Comparison of ENCODE assay signal across 9 cellular contexts in the genomic region with DNA sequence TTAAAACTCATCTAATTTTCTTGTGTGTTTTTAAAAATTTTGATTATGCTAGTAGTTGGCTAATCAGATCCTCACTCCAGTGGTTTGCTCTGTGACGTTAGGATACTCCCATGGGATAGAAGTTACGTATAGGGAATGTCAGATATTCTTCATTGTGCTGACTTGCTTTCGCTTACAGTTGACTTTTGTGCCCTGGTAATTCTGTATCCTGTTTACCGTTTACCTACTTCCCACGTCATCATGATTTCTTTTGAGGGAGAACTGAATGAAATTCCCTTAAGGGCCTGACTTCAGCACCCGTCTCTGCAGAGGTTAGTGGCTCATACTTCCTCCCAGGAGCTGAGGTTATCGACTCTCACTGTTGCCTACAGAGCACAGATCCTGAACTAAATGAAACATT. TPM values are rescaled to one million over a fixed set of nuclear protein-coding genes. Genes with fewer than 3 reads are reported as not detected.
DNase-seq lines count a peak whose midpoint lies in the region; ATAC-seq and TF ChIP-seq lines count a peak whose summit lies in the region.
"Had no signal": no experiment of that assay in that cellular context is flagged by ENCODE, and none has a peak within 500 bp of the region (broad histone marks: within the 10 kb centered on the region; RNA-seq: fewer than 3 reads in every experiment).

No MANE protein-coding gene starts in this region.

- H3K18ac ChIP-seq in trophoblast cell (ENCODE audit: low read length) = no peak overlapping the region

- H3K79me2 ChIP-seq in PC-9 (ENCODE audit: low read depth) (peaks cover 47% of the 10 kb centered on the region), trophoblast cell (ENCODE audit: control insufficient read depth, insufficient read depth, low read length, poor library complexity) (peaks cover 17% of the 10 kb centered on the region)

- BruUV-seq in PC-9 (replicated peaks; lab: Mats Ljungman, UMichigan) = no TSS peak

- POLR2A ChIA-PET in PC-9 (lab: Charles Lee; ENCODE audit: unreplicated experiment) = no interaction called here

- CTCF ChIA-PET in PC-9 (lab: Charles Lee) = no interaction called here

- H2AFZ ChIP-seq in PC-9 (no peak overlapping the region), trophoblast cell (ENCODE audit: insufficient read depth, low read length, poor library complexity) (no peak overlapping the region)

- H4K91ac ChIP-seq in trophoblast cell (ENCODE audit: low read depth, low read length) = no peak overlapping the region

- H3K4me2 ChIP-seq in PC-9 (peak overlapping the region; percentile 86; the same call in 1 of the 2 replicates), trophoblast cell (ENCODE audit: low read length) (peak overlapping the region; percentile 21)

- H3K79me1 ChIP-seq in trophoblast cell (ENCODE audit: low read length) = peaks cover 13% of the 10 kb centered on the region

- H3K4me3 ChIP-seq in PC-9 (no peak overlapping the region; the same call in 1 of the 2 replicates), esophagus squamous epithelium (peak overlapping the region in 3 of 4 donors; percentile 5 to 86 (median 76)), trophoblast cell (ENCODE audit: low read depth, low read length) (no peak overlapping the region)

- H2BK120ac ChIP-seq in trophoblast cell (ENCODE audit: insufficient read depth, low read length, poor library complexity) = no peak overlapping the region

- no peak overlapping the region for H2AK5ac ChIP-seq in trophoblast cell (ENCODE audit: low read length)

- intact Hi-C loops in PC-9 (cut with micrococcal nuclease; ENCODE audit: unreplicated experiment) (no loop called here), esophagus squamous epithelium (cut with DNase I) (no loop called here)

- DNase-seq in DMS114 treated with DMSO at 0.1 percent for 48 hours (lab: John Stamatoyannopoulos, UW; ENCODE audit: unreplicated experiment) = peak; percentile 37
- no peak for DNase-seq in PC-9
- DNase-seq in esophagus squamous epithelium (lab: John Stamatoyannopoulos, UW) = no peak
- no peak for DNase-seq in trophoblast cell
- DNase-seq in 8988T = no peak
- DNase-seq in GOT3 (lab: John Stamatoyannopoulos, UW) = no peak
- DNase-seq in effector CD8-positive, alpha-beta T cell (lab: John Stamatoyannopoulos, UW) = no peak

- H3K4ac ChIP-seq in trophoblast cell (ENCODE audit: low read depth, low read length) = peak overlapping the region; percentile 47

- no peak overlapping the region for H2BK5ac ChIP-seq in trophoblast cell (ENCODE audit: low read depth, low read length, poor library complexity)

- H4K8ac ChIP-seq in trophoblast cell (ENCODE audit: low read depth, low read length) = no peak overlapping the region

- H2BK12ac ChIP-seq in trophoblast cell (ENCODE audit: low read length) = no peak overlapping the region

- H3K9ac ChIP-seq in trophoblast cell (ENCODE audit: low read length) = no peak overlapping the region

- no peak for TF ChIP-seq CTCF in PC-9 (conservative IDR thresholded peaks at IDR 0.05)
- TF ChIP-seq CTCF in esophagus squamous epithelium (IDR thresholded peaks at IDR 0.05) = no peak

- no peak overlapping the region for H4K12ac ChIP-seq in trophoblast cell (ENCODE audit: low read depth, low read length)

- 0 out of 2 replicates have a peak, but pooled peaks cover 6% of the 10 kb centered on the region for H3F3A ChIP-seq in PC-9 (ENCODE audit: insufficient read depth, low read depth)

- H3K27me3 ChIP-seq in PC-9 (ENCODE audit: insufficient read depth, low read depth) (no peaks in the 10 kb centered on the region), esophagus squamous epithelium (no peaks in the 10 kb centered on the region), trophoblast cell (ENCODE audit: insufficient read depth, low read length) (no peaks in the 10 kb centered on the region)

- peaks cover 20% of the 10 kb centered on the region for H3K4me1 ChIP-seq in PC-9 (replicated peaks; ENCODE audit: insufficient read depth)
- peaks cover 11 to 78% (median 15%) of the 10 kb centered on the region in 3 donors for H3K4me1 ChIP-seq in esophagus squamous epithelium
- H3K4me1 ChIP-seq in trophoblast cell (ENCODE audit: control insufficient read depth in 1 of 2, insufficient read depth in 2 of 2, low read length in 2 of 2) = peaks cover 2 to 5% of the 10 kb centered on the region in 2 experiments

- H3K23ac ChIP-seq in trophoblast cell (ENCODE audit: low read length) = no peak overlapping the region

- H3K27ac ChIP-seq in PC-9 (no peak overlapping the region), esophagus squamous epithelium (peak overlapping the region; percentile 10 to 99 (median 74)), trophoblast cell (ENCODE audit: low read depth, low read length) (no peak overlapping the region)

- TF ChIP-seq POLR2A in esophagus squamous epithelium (IDR thresholded peaks at IDR 0.05) = no peak

- 12 to 16% methylated on average over 7 of the region's 7 CpGs for WGBS in esophagus squamous epithelium, 2 donors
- no CpG with 5 or more reads among the region's 7 CpGs for WGBS in trophoblast cell (ENCODE audit: extremely low coverage, insufficient coverage, insufficient read length)

- H3K14ac ChIP-seq in trophoblast cell (ENCODE audit: low read length) = no peak overlapping the region

- H3K36me3 ChIP-seq in PC-9 (ENCODE audit: low read depth) (peaks cover 22% of the 10 kb centered on the region; the same call in 1 of the 2 replicates), esophagus squamous epithelium (peaks cover 0 to 47% (median 17%) of the 10 kb centered on the region in 3 donors), trophoblast cell (ENCODE audit: control insufficient read depth in 1 of 2, insufficient read depth in 2 of 2, low read length in 2 of 2) (peaks cover 9 to 23% of the 10 kb centered on the region in 2 experiments)

- H3K9me2 ChIP-seq in PC-9 (ENCODE audit: insufficient read depth) = no peaks in the 10 kb centered on the region

- ATAC-seq in GM18873 (IDR thresholded peaks at IDR 0.05; ENCODE audit: low FRiP score, unreplicated experiment) = no peak
- ATAC-seq: activated CD4-positive, CD25-positive, alpha-beta regulatory T cell treated with anti-CD3 and anti-CD28 coated beads, Interleukin-2, amount 50 U/mL, for 24 hours had no signal

- peaks cover 17% of the 10 kb centered on the region for H4K20me1 ChIP-seq in PC-9 (ENCODE audit: insufficient read depth)

- H3K9me3 ChIP-seq in PC-9 (ENCODE audit: insufficient read depth, low read depth) = no peaks in the 10 kb centered on the region
- no peaks in the 10 kb centered on the region for H3K9me3 ChIP-seq in esophagus squamous epithelium
- H3K9me3 ChIP-seq in trophoblast cell (ENCODE audit: insufficient read depth, low read depth, low read length) = peaks cover 2% of the 10 kb centered on the region

RNA-seq across cellular contexts. Expression of a gene that starts 2.6 kb away (rescaled TPM):
- 161 and 181 TPM in 2 replicates for total RNA-seq in PC-9 (2021)
- 100 to 1,000 TPM; 137 to 195 (median 187) TPM for total RNA-seq in esophagus squamous epithelium
- polyA plus RNA-seq in trophoblast cell (2013) = 96.5 and 106 TPM in 2 replicates

RNA-seq across cellular contexts. Expression of a gene that starts 57.5 kb away (rescaled TPM):
- total RNA-seq in PC-9 (2021) (10.0 and 11.2 TPM in 2 replicates), esophagus squamous epithelium (10 to 100 TPM; 23.0 to 32.2 (median 25.5) TPM)
- polyA plus RNA-seq in trophoblast cell (2013) = 104 and 108 TPM in 2 replicates

Comparison
In these comparisons a context has a peak if more than half of its experiments do, and no peak if none do; other contexts are left out.
1. H3K27ac ChIP-seq: peak in esophagus squamous epithelium (4 of 4); none in PC-9 (single experiment) and trophoblast cell (single experiment).
2. H3K4me3 ChIP-seq: peak in esophagus squamous epithelium (3 of 4); none in PC-9 (single experiment) and trophoblast cell (single experiment).